In genomic region chr2:240395896-240396622, GRCh38 we compare ENCODE assay signal across 29 cellular contexts. TPM values are rescaled to one million over a fixed set of nuclear protein-coding genes. Genes with fewer than 3 reads are reported as not detected.
DNase-seq lines count a peak whose midpoint lies in the region; ATAC-seq and TF ChIP-seq lines count a peak whose summit lies in the region.
"Had no signal": no experiment of that assay in that cellular context is flagged by ENCODE, and none has a peak within 500 bp of the region (broad histone marks: within the 10 kb centered on the region; RNA-seq: fewer than 3 reads in every experiment).

No MANE protein-coding gene starts in this region.

- ATAC-seq in heart left ventricle (no peak), mucosa of descending colon (no peak), upper lobe of right lung (no peak), GM21381 (IDR thresholded peaks at IDR 0.05; ENCODE audit: unreplicated experiment) (no peak)
- ATAC-seq: stimulated activated memory B cell treated with anti-CD40 and anti-IgM and Interleukin-4, amounts not matched to agents 10 μg/mL and 1 μg/mL and 100 μg/mL, for 72 hours had no signal

- H3K36me3 ChIP-seq in heart left ventricle (no peaks in the 10 kb centered on the region), right atrium auricular region (no peaks in the 10 kb centered on the region), mucosa of descending colon (ENCODE audit: low read depth) (no peaks in the 10 kb centered on the region), upper lobe of right lung (no peaks in the 10 kb centered on the region)
- H3K36me3 ChIP-seq: ascending aorta; BLaER1 treated with 17β-estradiol and CSF1 and Interleukin-3, amounts not matched to agents 10 nM and 100 nM; cardiac muscle cell; esophagus muscularis mucosa; neutrophil; SJCRH30 had no signal

- intact Hi-C loops in heart left ventricle (cut with DNase I), result no loop called here
- intact Hi-C loops in mucosa of descending colon (cut with DNase I, micrococcal nuclease), result no loop called here
- intact Hi-C loops in upper lobe of right lung (cut with DNase I), result no loop called here

- WGBS in heart left ventricle, 4 donors, result 83 to 94% (median 91%) methylated on average over 9 to 10 of the region's 10 CpGs

- TF ChIP-seq CTCF in heart left ventricle (IDR thresholded peaks at IDR 0.05) (no peak), right atrium auricular region (IDR thresholded peaks at IDR 0.05) (no peak), mucosa of descending colon (IDR thresholded peaks at IDR 0.05) (no peak), upper lobe of right lung (IDR thresholded peaks at IDR 0.05) (no peak)

- no peak for TF ChIP-seq POLR2A in heart left ventricle (IDR thresholded peaks at IDR 0.05)

- no peak overlapping the region for H3K27ac ChIP-seq in heart left ventricle
- H3K27ac ChIP-seq in right atrium auricular region, result no peak overlapping the region
- no peak overlapping the region for H3K27ac ChIP-seq in upper lobe of right lung
- H3K27ac ChIP-seq: ascending aorta; BLaER1 treated with 17β-estradiol and CSF1 and Interleukin-3, amounts not matched to agents 10 nM and 100 nM; cardiac muscle cell; esophagus muscularis mucosa; neutrophil; SJCRH30; VCaP had no signal

- H3K4me1 ChIP-seq in heart left ventricle, result no peaks in the 10 kb centered on the region
- H3K4me1 ChIP-seq in right atrium auricular region, result no peaks in the 10 kb centered on the region
- H3K4me1 ChIP-seq in mucosa of descending colon (ENCODE audit: low read depth), result no peaks in the 10 kb centered on the region
- H3K4me1 ChIP-seq in upper lobe of right lung, result no peaks in the 10 kb centered on the region
- H3K4me1 ChIP-seq: ascending aorta, esophagus muscularis mucosa had no signal

- H3K9me3 ChIP-seq in heart left ventricle (no peaks in the 10 kb centered on the region), right atrium auricular region (no peaks in the 10 kb centered on the region), mucosa of descending colon (no peaks in the 10 kb centered on the region), upper lobe of right lung (no peaks in the 10 kb centered on the region)
- H3K9me3 ChIP-seq: ascending aorta; BLaER1 treated with 17β-estradiol and CSF1 and Interleukin-3, amounts not matched to agents 10 nM and 100 nM; esophagus muscularis mucosa; neutrophil; SJCRH30 had no signal

- H3K4me3 ChIP-seq in heart left ventricle (no peak overlapping the region), right atrium auricular region (no peak overlapping the region), mucosa of descending colon (no peak overlapping the region), upper lobe of right lung (no peak overlapping the region)
- H3K4me3 ChIP-seq: ascending aorta; BLaER1 treated with 17β-estradiol and CSF1 and Interleukin-3, amounts not matched to agents 10 nM and 100 nM; cardiac muscle cell; esophagus muscularis mucosa; SJCRH30 had no signal

- DNase-seq in heart left ventricle (peak in 3 of 5 donors; percentile 1 to 17 (median 10)), right atrium auricular region (ENCODE audit: low spot score) (no peak), ecto neural progenitor cell (ENCODE audit: low spot score) (peak; percentile 41), mucosa of descending colon (peak in 2 of 3 donors; percentile 7 to 21), upper lobe of right lung (peak; percentile 33), NCI-H345 (lab: John Stamatoyannopoulos, UW) (no peak), T-helper 1 cell (no peak)
- DNase-seq: activated CD4-positive, alpha-beta T cell treated with anti-CD3 and anti-CD28 coated beads for 48 hours; activated CD8-positive, alpha-beta memory T cell treated with anti-CD3 and anti-CD28 coated beads for 24 hours; activated gamma-delta T cell; activated T-cell treated with anti-CD3 and anti-CD28 coated beads for 4 hours; GDM1; HCEC 1CT; MV-4-11; NCI-H1436 treated with DMSO at 0.1 percent for 48 hours; NCI-H2081 treated with DMSO at 0.1 percent for 48 hours; NCI-H446 treated with DMSO at 0.1 percent for 48 hours; stimulated activated CD4-positive, alpha-beta T cell treated with anti-CD3 and anti-CD28 coated beads, Interleukin-15, amount 100 ng/mL, for 24 hours; SW 1271; T-helper 9 cell had no signal

- H3K27me3 ChIP-seq in heart left ventricle (no peaks in the 10 kb centered on the region), right atrium auricular region (no peaks in the 10 kb centered on the region), upper lobe of right lung (peaks cover 4% of the 10 kb centered on the region)
- H3K27me3 ChIP-seq: ascending aorta; BLaER1 treated with 17β-estradiol and CSF1 and Interleukin-3, amounts not matched to agents 10 nM and 100 nM; cardiac muscle cell; neutrophil had no signal

RNA-seq across cellular contexts. Expression of gene GPC1, which starts 39.4 kb away (rescaled TPM):
- total RNA-seq in heart left ventricle (100 to 1,000 TPM; 131 to 316 (median 193) TPM), right atrium auricular region (100 to 1,000 TPM in 1 of 2 donors, 10 to 100 TPM in 1; 77.4 to 103 TPM), mucosa of descending colon (10 to 100 TPM; 12.4 to 29.2 (median 15.4) TPM), upper lobe of right lung (24.8 TPM)
- 100 to 1,000 TPM; 134 to 209 TPM for polyA plus RNA-seq in heart left ventricle

Comparison
In these comparisons a context has a peak if more than half of its experiments do, and no peak if none do; other contexts are left out.
1. DNase-seq: peak in heart left ventricle (3 of 5), ecto neural progenitor cell (single experiment), mucosa of descending colon (2 of 3) and upper lobe of right lung (single experiment); none in right atrium auricular region (single experiment), NCI-H345 (single experiment) and T-helper 1 cell (0 of 5).